Comparison of ENCODE assay signal across 9 cellular contexts in genomic region chr19:12954150-12954962, GRCh38. TPM values are rescaled to one million over a fixed set of nuclear protein-coding genes. Genes with fewer than 3 reads are reported as not detected.
DNase-seq lines count a peak whose midpoint lies in the region; ATAC-seq and TF ChIP-seq lines count a peak whose summit lies in the region.
"Had no signal": no experiment of that assay in that cellular context is flagged by ENCODE, and none has a peak within 500 bp of the region (broad histone marks: within the 10 kb centered on the region; RNA-seq: fewer than 3 reads in every experiment).

No MANE protein-coding gene starts in this region.

- H3K27me3 ChIP-seq in transverse colon = no peaks in the 10 kb centered on the region

- H3K27ac Mint-ChIP-seq in activated CD4-positive, alpha-beta memory T cell treated with anti-CD3 and anti-CD28 coated beads for 36 hours = peak overlapping the region; percentile 77

- 62% methylated on average over 10 of the region's 11 CpGs; no CpG with 5 or more reads in 1 of the 2 donors for WGBS in transverse colon (ENCODE audit: low coverage in 1 of 2), 2 donors

- intact Hi-C loops in Right ventricle myocardium inferior (cut with DNase I) = no loop called here
- intact Hi-C loops in Right ventricle myocardium superior (cut with DNase I) = no loop called here
- intact Hi-C loops in activated CD4-positive, alpha-beta memory T cell treated with anti-CD3 and anti-CD28 coated beads for 36 hours (cut with micrococcal nuclease) = no loop called here
- intact Hi-C loops in transverse colon (cut with DNase I; ENCODE audit: low total_unique reads) = no loop called here

- ATAC-seq in Right ventricle myocardium inferior = no peak
- ATAC-seq in Right ventricle myocardium superior (ENCODE audit: poor library complexity) = no peak
- no peak for ATAC-seq in HG02759 (IDR thresholded peaks at IDR 0.05; ENCODE audit: unreplicated experiment)

- CTCF ChIA-PET in activated CD4-positive, alpha-beta memory T cell treated with anti-CD3 and anti-CD28 coated beads for 36 hours (lab: Charles Lee) = interaction anchor here (1.2 to 5.7 kb wide), 4 partner anchors 11 to 139 kb away, joined by 3 to 64 read pairs (median 6); no protein-coding TSS in a partner anchor

- TF ChIP-seq POLR2A in transverse colon (IDR thresholded peaks at IDR 0.05) = no peak

- H3K36me3 Mint-ChIP-seq in activated CD4-positive, alpha-beta memory T cell treated with anti-CD3 and anti-CD28 coated beads for 36 hours = peaks cover 45% of the 10 kb centered on the region

- H3K4me1 ChIP-seq in transverse colon = peaks cover 0 to 48% (median 30%) of the 10 kb centered on the region in 4 donors

- no peak overlapping the region for H3K4me3 ChIP-seq in transverse colon

- no peaks in the 10 kb centered on the region for H3K9me3 Mint-ChIP-seq in activated CD4-positive, alpha-beta memory T cell treated with anti-CD3 and anti-CD28 coated beads for 36 hours

- DNase-seq in Right ventricle myocardium inferior (ENCODE audit: missing footprints) (peak; percentile 20), Right ventricle myocardium superior (no peak), kidney tubule cell (ENCODE audit: low spot score) (peak; percentile 25), transverse colon (no peak), activated gamma-delta T cell treated with Interleukin-2 at 50 U/mL for 16 hours (no peak), OCI-M2 (lab: John Stamatoyannopoulos, UW; ENCODE audit: unreplicated experiment) (no peak)
- DNase-seq in activated CD4-positive, alpha-beta memory T cell treated with anti-CD3 and anti-CD28 coated beads for 36 hours = peak; percentile 16
- DNase-seq: stimulated activated CD4-positive, alpha-beta T cell treated with anti-CD3 and anti-CD28 coated beads, Interleukin-2, amount 100 ng/mL, for 48 hours had no signal

- no peak for TF ChIP-seq CTCF in transverse colon (IDR thresholded peaks at IDR 0.05)

- peak overlapping the region; percentile 36 to 88 (median 59) for H3K27ac ChIP-seq in transverse colon

- no peaks in the 10 kb centered on the region for H3K9me3 ChIP-seq in transverse colon

- peak overlapping the region; percentile 88 for H3K4me3 Mint-ChIP-seq in activated CD4-positive, alpha-beta memory T cell treated with anti-CD3 and anti-CD28 coated beads for 36 hours

- in situ Hi-C loops in transverse colon (cut with MboI; ENCODE audit: low pct_ligation_motif_present in 1 of 4, low pct_unique_long_range_greater_than_20kb in 1 of 4, low sequenced_read_pairs in 3 of 4) = loop anchor here in 1 of 4 donors (25.0 kb wide), 1 partner anchor 308 kb away; no protein-coding TSS in a partner anchor

- no peaks in the 10 kb centered on the region for H3K27me3 Mint-ChIP-seq in activated CD4-positive, alpha-beta memory T cell treated with anti-CD3 and anti-CD28 coated beads for 36 hours

- POLR2A ChIA-PET in activated CD4-positive, alpha-beta memory T cell treated with anti-CD3 and anti-CD28 coated beads for 36 hours (lab: Charles Lee) = interaction anchor here (1.5 to 3.1 kb wide), 2 partner anchors 8 to 64 kb away, joined by 3 to 17 read pairs; partner anchors contain the start of genes GCDH and RAD23A

- H3K36me3 ChIP-seq in transverse colon = peaks cover 0 to 17% (median 7%) of the 10 kb centered on the region in 4 donors

- H3K4me1 Mint-ChIP-seq in activated CD4-positive, alpha-beta memory T cell treated with anti-CD3 and anti-CD28 coated beads for 36 hours (ENCODE audit: low read depth) = peaks cover 42% of the 10 kb centered on the region

- TF ChIP-seq EP300 in transverse colon (IDR thresholded peaks at IDR 0.05; ENCODE audit: low read depth) = no peak

RNA-seq across cellular contexts. Expression of gene GADD45GIP1, which starts 2.7 kb away (rescaled TPM):
- total RNA-seq in Right ventricle myocardium inferior = 33.7 TPM
- total RNA-seq in Right ventricle myocardium superior = 31.1 TPM
- 10 to 100 TPM; 31.2 to 32.6 TPM for total RNA-seq in activated CD4-positive, alpha-beta memory T cell treated with anti-CD3 and anti-CD28 coated beads for 36 hours
- total RNA-seq in transverse colon = 10 to 100 TPM; 28.6 to 55.0 (median 33.6) TPM

RNA-seq across cellular contexts. Expression of gene RAD23A, which starts 8.7 kb away (rescaled TPM):
- total RNA-seq in Right ventricle myocardium inferior = 171 TPM
- total RNA-seq in Right ventricle myocardium superior = 174 TPM
- total RNA-seq in activated CD4-positive, alpha-beta memory T cell treated with anti-CD3 and anti-CD28 coated beads for 36 hours = 100 to 1,000 TPM; 190 to 194 TPM
- 10 to 100 TPM; 57.9 to 87.9 (median 75.9) TPM for total RNA-seq in transverse colon

RNA-seq across cellular contexts. Expression of gene DAND5, which starts 15.0 kb away (rescaled TPM):
- total RNA-seq in Right ventricle myocardium inferior (9.9 TPM), Right ventricle myocardium superior (9.1 TPM), transverse colon (under 1 TPM in 2 of 4 donors, not detected in 2; 0.27 to 0.32 TPM)
- under 1 TPM in 1 of 2 experiments, not detected in 1; 0.12 TPM for total RNA-seq in activated CD4-positive, alpha-beta memory T cell treated with anti-CD3 and anti-CD28 coated beads for 36 hours

RNA-seq across cellular contexts. Expression of gene CALR, which starts 15.9 kb away (rescaled TPM):
- total RNA-seq in Right ventricle myocardium inferior = 496 TPM
- 378 TPM for total RNA-seq in Right ventricle myocardium superior
- total RNA-seq in activated CD4-positive, alpha-beta memory T cell treated with anti-CD3 and anti-CD28 coated beads for 36 hours = 100 to 1,000 TPM; 625 to 642 TPM
- 100 to 1,000 TPM; 181 to 444 (median 317) TPM for total RNA-seq in transverse colon

RNA-seq across cellular contexts. Expression of gene FARSA, which starts 20.8 kb away (rescaled TPM):
- total RNA-seq in Right ventricle myocardium inferior = 37.6 TPM
- total RNA-seq in Right ventricle myocardium superior = 34.6 TPM
- 100 to 1,000 TPM; 109 to 110 TPM for total RNA-seq in activated CD4-positive, alpha-beta memory T cell treated with anti-CD3 and anti-CD28 coated beads for 36 hours
- total RNA-seq in transverse colon = 10 to 100 TPM; 18.0 to 40.8 (median 32.6) TPM

Comparison
In these comparisons a context has a peak if more than half of its experiments do, and no peak if none do; other contexts are left out.
1. DNase-seq: peak in Right ventricle myocardium inferior (single experiment), activated CD4-positive, alpha-beta memory T cell treated with anti-CD3 and anti-CD28 coated beads for 36 hours (single experiment) and kidney tubule cell (single experiment); none in Right ventricle myocardium superior (single experiment), transverse colon (single experiment), activated gamma-delta T cell treated with Interleukin-2 at 50 U/mL for 16 hours (single experiment) and OCI-M2 (single experiment).